In the genomic region with DNA sequence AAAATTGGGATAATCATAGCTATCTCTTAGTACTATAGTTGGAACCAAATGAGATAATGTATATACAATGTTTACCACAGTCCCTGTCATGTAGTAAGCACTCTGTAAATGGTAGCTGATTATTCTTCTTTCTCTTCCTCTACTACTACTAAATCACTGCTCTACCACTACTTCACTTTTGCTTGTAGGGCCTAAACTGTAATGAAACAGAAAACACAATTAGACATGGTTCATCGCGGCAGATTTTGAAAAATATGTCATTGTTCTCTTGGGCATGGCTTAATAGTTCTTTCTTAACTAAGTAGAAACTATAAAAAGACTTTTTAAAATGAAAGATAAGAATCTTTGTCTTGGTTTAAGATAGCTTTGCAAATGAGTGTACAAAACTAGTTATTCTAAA, we compare ENCODE assay signal across 13 cellular contexts.
"Had no signal": no experiment of that assay in that cellular context is flagged by ENCODE, and none has a peak within 500 bp of the region (broad histone marks: within the 10 kb centered on the region; RNA-seq: fewer than 3 reads in every experiment).

No MANE protein-coding gene starts in this region.

- H3K9me3 ChIP-seq: ascending aorta, esophagus squamous epithelium, mucosa of descending colon, neutrophil, right atrium auricular region had no signal

- FAIRE-seq: urothelium cell line had no signal

- ATAC-seq: activated naive CD8-positive, alpha-beta T cell treated with anti-CD3 and anti-CD28 coated beads, Interleukin-2, amount 50 U/mL, for 24 hours; naive thymus-derived CD8-positive, alpha-beta T cell had no signal

- H3K27ac ChIP-seq: ascending aorta, esophagus squamous epithelium, neutrophil, right atrium auricular region, skin epidermis had no signal

- DNase-seq: activated CD4-positive, alpha-beta T cell treated with anti-CD3 and anti-CD28 coated beads for 1 hour; activated CD4-positive, alpha-beta T cell treated with anti-CD3 and anti-CD28 coated beads, Interleukin-2, amount 50 U/mL, for 48 hours; activated naive CD4-positive, alpha-beta T cell treated with Interleukin-2 at 50 U/mL for 16 hours; activated naive CD8-positive, alpha-beta T cell treated with anti-CD3 and anti-CD28 coated beads, Interleukin-2, amount 50 U/mL, for 24 hours; esophagus squamous epithelium; foreskin fibroblast; naive thymus-derived CD8-positive, alpha-beta T cell had no signal

- H3K27me3 ChIP-seq: ascending aorta, esophagus squamous epithelium, neutrophil, right atrium auricular region had no signal

- H3K4me3 ChIP-seq: ascending aorta, esophagus squamous epithelium, mucosa of descending colon, right atrium auricular region, skin epidermis had no signal
